24 cellular contexts compared by ENCODE assay signal in genomic region chr19:41922585-41922984, GRCh38. TPM values are rescaled to one million over a fixed set of nuclear protein-coding genes. Genes with fewer than 3 reads are reported as not detected.
"Had no signal": no experiment of that assay in that cellular context is flagged by ENCODE, and none has a peak within 500 bp of the region (broad histone marks: within the 10 kb centered on the region; RNA-seq: fewer than 3 reads in every experiment).

No MANE protein-coding gene starts in this region.

- H3K9me3 ChIP-seq: esophagus squamous epithelium, right lobe of liver, testis, transverse colon had no signal

- H3K36me3 Mint-ChIP-seq: mesothelial cell of epicardium had no signal

- H3K27ac Mint-ChIP-seq: activated naive CD8-positive, alpha-beta T cell; dendritic cell treated with granulocyte-macrophage colony-stimulating factor and Interleukin-4, amounts not matched to agents 40 ng/mL and 50 ng/mL, for 4 days; endodermal cell; mesothelial cell of epicardium had no signal

- H3K9me3 Mint-ChIP-seq: central memory CD8-positive, alpha-beta T cell; dendritic cell treated with granulocyte-macrophage colony-stimulating factor and Interleukin-4, amounts not matched to agents 40 ng/mL and 50 ng/mL, for 4 days; endodermal cell; mesothelial cell of epicardium; neural crest cell had no signal

- H3K27ac ChIP-seq: epithelial cell of prostate, esophagus squamous epithelium, right lobe of liver, testis, transverse colon had no signal

- ATAC-seq: naive thymus-derived CD4-positive, alpha-beta T cell; right lobe of liver had no signal

- H3K4me1 ChIP-seq: right lobe of liver, testis had no signal

- H3K27me3 ChIP-seq: testis had no signal

- FAIRE-seq: bronchial epithelial cell, keratinocyte had no signal

- DNase-seq: activated CD4-positive, alpha-beta T cell treated with anti-CD3 and anti-CD28 coated beads for 4 hours; activated CD4-positive, alpha-beta T cell treated with anti-CD3 and anti-CD28 coated beads, Interleukin-2, amount 50 U/mL, for 4 hours; activated effector memory CD4-positive, alpha-beta T cell treated with Interleukin-2 at 50 U/mL for 16 hours; activated naive CD4-positive, alpha-beta T cell treated with Interleukin-2 at 50 U/mL for 16 hours; anterior cingulate cortex; endodermal cell; esophagus squamous epithelium; foreskin melanocyte; naive thymus-derived CD4-positive, alpha-beta T cell; right lobe of liver; stimulated activated CD4-positive, alpha-beta T cell treated with anti-CD3 and anti-CD28 coated beads, Interleukin-2, amount 100 ng/mL, for 48 hours; stimulated activated naive CD4-positive, alpha-beta T cell treated with Interleukin-2 at 50 U/mL for 16 hours; testis; transverse colon had no signal

- H3K4me1 Mint-ChIP-seq: mesothelial cell of epicardium had no signal

- H3K4me3 Mint-ChIP-seq: central memory CD8-positive, alpha-beta T cell; dendritic cell treated with granulocyte-macrophage colony-stimulating factor and Interleukin-4, amounts not matched to agents 40 ng/mL and 50 ng/mL, for 4 days; endodermal cell; mesothelial cell of epicardium; neural crest cell had no signal

- H3K4me3 ChIP-seq: esophagus squamous epithelium, right lobe of liver, testis, transverse colon had no signal

- H3K36me3 ChIP-seq: esophagus squamous epithelium, right lobe of liver, transverse colon had no signal

RNA-seq across cellular contexts. Expression of gene ERFL, which starts 5.7 kb away (rescaled TPM):
- total RNA-seq: esophagus squamous epithelium, right lobe of liver, skeletal muscle tissue, urinary bladder had no signal
- polyA plus RNA-seq: keratinocyte; naive thymus-derived CD4-positive, alpha-beta T cell had no signal

RNA-seq across cellular contexts. Expression of gene CD79A, which starts 45.5 kb away (rescaled TPM):
- total RNA-seq: bronchial epithelial cell, endodermal cell had no signal
